ENCODE assay signal across 11 cellular contexts in genomic region chr7:101386558-101387199, GRCh38. TPM values are rescaled to one million over a fixed set of nuclear protein-coding genes. Genes with fewer than 3 reads are reported as not detected.
DNase-seq lines count a peak whose midpoint lies in the region; ATAC-seq and TF ChIP-seq lines count a peak whose summit lies in the region.
"Had no signal": no experiment of that assay in that cellular context is flagged by ENCODE, and none has a peak within 500 bp of the region (broad histone marks: within the 10 kb centered on the region; RNA-seq: fewer than 3 reads in every experiment).

No MANE protein-coding gene starts in this region.

- peak overlapping the region in 4 of 11 experiments; percentile 27 to 61 (median 48); a peak in 8 of 22 replicates for H3K27ac ChIP-seq in BLaER1 treated with 17β-estradiol and CSF1 and Interleukin-3, amounts not matched to agents 10 nM and 100 nM
- H3K27ac ChIP-seq in RWPE1 = no peak overlapping the region
- H3K27ac ChIP-seq: transverse colon had no signal

- peaks cover 15% of the 10 kb centered on the region for H3K4me1 Mint-ChIP-seq in HFFc6 (ENCODE audit: low read depth)
- H3K4me1 Mint-ChIP-seq in nephron = peaks cover 34% of the 10 kb centered on the region

- POLR2A ChIA-PET in RWPE1 (lab: Yijun Ruan, JAX; ENCODE audit: low non-redundant PET) = no interaction called here

- CTCF ChIA-PET in RWPE1 (lab: Yijun Ruan, JAX) = interaction anchor here (0.6 to 0.8 kb wide), 3 partner anchors 10 to 103 kb away, joined by 3 read pairs; no protein-coding TSS in a partner anchor

- TF ChIP-seq CTCF in HFFc6 (IDR thresholded peaks at IDR 0.05) (no peak), nephron (IDR thresholded peaks at IDR 0.05; ENCODE audit: unreplicated experiment in 3 of 3) (no peak), RWPE1 (conservative IDR thresholded peaks at IDR 0.05; ENCODE audit: low read depth) (no peak)

- DNase-seq in HFFc6 = no peak
- DNase-seq in UCSD-AML1 (lab: John Stamatoyannopoulos, UW; ENCODE audit: unreplicated experiment) = peak; percentile 12
- no peak for DNase-seq in cerebellar cortex (ENCODE audit: low spot score)
- no peak for DNase-seq in NCI-H510A treated with DMSO at 0.1 percent for 48 hours (lab: John Stamatoyannopoulos, UW)
- no peak for DNase-seq in RWPE1 (ENCODE audit: low spot score)
- DNase-seq: NCI-H2029, transverse colon had no signal

- peak overlapping the region; percentile 68 to 92 (median 86) for H3K4me2 ChIP-seq in BLaER1 treated with 17β-estradiol and CSF1 and Interleukin-3, amounts not matched to agents 10 nM and 100 nM

- H3K9me3 ChIP-seq in BLaER1 treated with 17β-estradiol and CSF1 and Interleukin-3, amounts not matched to agents 10 nM and 100 nM (replicated peaks in 1 of 11) = 0 out of 22 replicates have a peak, but pooled peaks cover 0 to 4% (median 0%) of the 10 kb centered on the region in 11 experiments
- H3K9me3 ChIP-seq: transverse colon had no signal

- H3K27me3 Mint-ChIP-seq in HFFc6 (ENCODE audit: insufficient read depth) (peaks cover 13% of the 10 kb centered on the region), nephron (ENCODE audit: low read depth) (peaks cover under 1% of the 10 kb centered on the region)

- H3K27me3 ChIP-seq in BLaER1 treated with 17β-estradiol and CSF1 and Interleukin-3, amounts not matched to agents 10 nM and 100 nM = peaks cover 0 to 9% (median 0%) of the 10 kb centered on the region in 11 experiments; a peak in 4 of 22 replicates

- ATAC-seq in HG02763 (IDR thresholded peaks at IDR 0.05; ENCODE audit: unreplicated experiment) = no peak

- no peaks in the 10 kb centered on the region for H3K36me3 ChIP-seq in BLaER1 treated with 17β-estradiol and CSF1 and Interleukin-3, amounts not matched to agents 10 nM and 100 nM
- H3K36me3 ChIP-seq: transverse colon had no signal

- peaks cover 21 to 81% (median 48%) of the 10 kb centered on the region in 10 experiments for H3K4me1 ChIP-seq in BLaER1 treated with 17β-estradiol and CSF1 and Interleukin-3, amounts not matched to agents 10 nM and 100 nM
- H3K4me1 ChIP-seq: transverse colon had no signal

- H3K9ac ChIP-seq in BLaER1 treated with 17β-estradiol and CSF1 and Interleukin-3, amounts not matched to agents 10 nM and 100 nM = peak overlapping the region in 10 of 11 experiments; percentile 7 to 65 (median 36); a peak in 10 of 22 replicates

- H4K20me1 ChIP-seq in BLaER1 treated with 17β-estradiol and CSF1 and Interleukin-3, amounts not matched to agents 10 nM and 100 nM = no peaks in the 10 kb centered on the region

- H3K27ac Mint-ChIP-seq in HFFc6 (no peak overlapping the region), nephron (peak overlapping the region; percentile 70 to 92 (median 92))

- H3K4me3 Mint-ChIP-seq in HFFc6 = peak overlapping the region; percentile 67
- H3K4me3 Mint-ChIP-seq in nephron = peak overlapping the region; percentile 33 to 57 (median 55)

- H3K4me3 ChIP-seq in BLaER1 treated with 17β-estradiol and CSF1 and Interleukin-3, amounts not matched to agents 10 nM and 100 nM = peak overlapping the region in 8 of 10 experiments; percentile 12 to 52 (median 32); a peak in 13 of 20 replicates
- H3K4me3 ChIP-seq: transverse colon had no signal

- no peaks in the 10 kb centered on the region for H3K9me3 Mint-ChIP-seq in HFFc6
- peaks cover under 1% of the 10 kb centered on the region for H3K9me3 Mint-ChIP-seq in nephron

- H3K36me3 Mint-ChIP-seq in HFFc6 (ENCODE audit: low read depth) = no peaks in the 10 kb centered on the region
- peaks cover 9% of the 10 kb centered on the region for H3K36me3 Mint-ChIP-seq in nephron (ENCODE audit: low read depth)

RNA-seq across cellular contexts. Expression of gene COL26A1, which starts 24.0 kb away (rescaled TPM):
- total RNA-seq in HFFc6 (2021; fragmentation: NEBNext Ultra II Directional; extraction: Animal tissue kit (Norgen Biotek cat#: 25700)) = not detected
- total RNA-seq: bronchial epithelial cell, transverse colon had no signal
